9 cellular contexts compared by ENCODE assay signal in genomic region chr22:22721681-22722309, GRCh38.
DNase-seq lines count a peak whose midpoint lies in the region; ATAC-seq lines count a peak whose summit lies in the region.
"Had no signal": no experiment of that assay in that cellular context is flagged by ENCODE, and none has a peak within 500 bp of the region (broad histone marks: within the 10 kb centered on the region; RNA-seq: fewer than 3 reads in every experiment).

No MANE protein-coding gene starts in this region.

- H3K9me3 ChIP-seq in effector memory CD4-positive, alpha-beta T cell (ENCODE audit: control insufficient read depth, low read length) = no peaks in the 10 kb centered on the region

- DNase-seq in NK-92 treated with Interleukin-12 subunit alpha and Interleukin-12 subunit beta, amount 100 ng/mL, for 24 hours (lab: John Stamatoyannopoulos, UW) = peak; percentile 24
- DNase-seq in NK-92 (lab: John Stamatoyannopoulos, UW; ENCODE audit: unreplicated experiment) (no peak), left kidney (ENCODE audit: low read depth, low spot score) (peak; percentile 57), retina (no peak)
- DNase-seq in activated T-cell treated with anti-CD3 and anti-CD28 coated beads, Interleukin-2, amount 50 U/mL, for 48 hours = peak; percentile 73 to 79
- peak; percentile 54 for DNase-seq in stimulated activated naive CD8-positive, alpha-beta T cell treated with anti-CD3 and anti-CD28 coated beads, Interleukin-15, Interleukin-2, amounts not matched to agents 100 U/mL and 50 U/mL, for 24 hours
- no peak for DNase-seq in effector memory CD4-positive, alpha-beta T cell

- ATAC-seq in stimulated activated naive CD8-positive, alpha-beta T cell treated with anti-CD3 and anti-CD28 coated beads, Interleukin-15, Interleukin-2, amounts not matched to agents 100 U/mL and 50 U/mL, for 24 hours = peak; percentile 63
- no peak for ATAC-seq in GM21528 (IDR thresholded peaks at IDR 0.05; ENCODE audit: low FRiP score, unreplicated experiment)

- H3K27ac ChIP-seq in effector memory CD4-positive, alpha-beta T cell (ENCODE audit: insufficient read depth, low read length, poor library complexity, severe bottlenecking) = no peak overlapping the region
- H3K27ac ChIP-seq: 22Rv1 had no signal

- H3K27me3 ChIP-seq in effector memory CD4-positive, alpha-beta T cell (replicated peaks; ENCODE audit: control insufficient read depth, insufficient read depth, low read length, poor library complexity, severe bottlenecking) = no peaks in the 10 kb centered on the region

- no peaks in the 10 kb centered on the region for H3K36me3 ChIP-seq in effector memory CD4-positive, alpha-beta T cell (ENCODE audit: control insufficient read depth, insufficient read depth, low read length)

- H3K4me1 ChIP-seq in effector memory CD4-positive, alpha-beta T cell (ENCODE audit: control insufficient read depth, insufficient read depth, low read length, poor library complexity, severe bottlenecking) = no peaks in the 10 kb centered on the region

- no peak overlapping the region for H3K4me3 ChIP-seq in effector memory CD4-positive, alpha-beta T cell (ENCODE audit: insufficient read depth, low read depth, low read length, poor library complexity, severe bottlenecking)

Comparison
In these comparisons a context has a peak if more than half of its experiments do, and no peak if none do; other contexts are left out.
1. DNase-seq: peak in NK-92 treated with Interleukin-12 subunit alpha and Interleukin-12 subunit beta, amount 100 ng/mL, for 24 hours (single experiment), activated T-cell treated with anti-CD3 and anti-CD28 coated beads, Interleukin-2, amount 50 U/mL, for 48 hours (2 of 2), left kidney (single experiment) and stimulated activated naive CD8-positive, alpha-beta T cell treated with anti-CD3 and anti-CD28 coated beads, Interleukin-15, Interleukin-2, amounts not matched to agents 100 U/mL and 50 U/mL, for 24 hours (single experiment); none in NK-92 (single experiment), retina (single experiment) and effector memory CD4-positive, alpha-beta T cell (0 of 3).